Comparison of ENCODE assay signal across 1 cellular context in the genomic region with DNA sequence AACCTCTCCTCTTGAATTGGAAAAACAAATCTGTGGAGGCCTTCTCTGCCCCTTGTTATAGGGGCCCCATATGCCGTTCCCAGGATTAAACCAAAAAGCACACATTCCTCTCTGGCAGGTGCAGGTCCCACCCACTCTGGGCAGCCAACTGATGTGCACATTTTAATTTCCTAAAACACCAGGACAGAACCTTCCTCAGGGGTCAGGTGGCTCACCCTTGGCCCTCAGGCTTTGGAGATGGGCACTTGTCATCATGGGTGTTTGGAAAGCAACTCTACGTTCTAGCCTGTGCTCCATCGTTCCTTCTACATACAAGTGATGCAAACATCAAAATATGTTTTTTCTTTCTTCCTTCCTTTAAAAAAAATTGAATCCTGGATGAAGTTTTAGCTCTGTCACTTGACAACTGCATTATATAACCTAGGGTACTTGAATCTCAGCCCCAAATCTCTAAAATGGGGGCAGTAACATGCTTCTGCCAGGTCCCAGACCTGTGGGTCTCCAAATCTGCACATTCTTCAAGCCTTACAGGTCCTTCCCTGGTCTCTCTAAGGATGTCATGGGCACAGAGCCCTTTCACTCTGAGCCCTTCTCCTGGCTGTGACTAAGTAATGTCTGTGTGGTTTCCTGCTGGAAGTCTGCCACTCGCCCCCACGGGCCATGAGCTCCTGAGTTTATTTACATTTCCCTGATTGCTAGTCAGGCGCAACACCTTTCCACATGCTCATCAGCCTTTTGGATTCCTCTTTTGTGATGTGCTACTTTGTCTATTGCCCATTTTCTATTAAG.
TF ChIP-seq lines count a peak whose summit lies in the region.

No MANE protein-coding gene starts in this region.

TF ChIP-seq in HepG2, 621 proteins besides CTCF, POLR2A, EP300 and RAD21 (continued from another document):
- TF ChIP-seq, protein P1, sequence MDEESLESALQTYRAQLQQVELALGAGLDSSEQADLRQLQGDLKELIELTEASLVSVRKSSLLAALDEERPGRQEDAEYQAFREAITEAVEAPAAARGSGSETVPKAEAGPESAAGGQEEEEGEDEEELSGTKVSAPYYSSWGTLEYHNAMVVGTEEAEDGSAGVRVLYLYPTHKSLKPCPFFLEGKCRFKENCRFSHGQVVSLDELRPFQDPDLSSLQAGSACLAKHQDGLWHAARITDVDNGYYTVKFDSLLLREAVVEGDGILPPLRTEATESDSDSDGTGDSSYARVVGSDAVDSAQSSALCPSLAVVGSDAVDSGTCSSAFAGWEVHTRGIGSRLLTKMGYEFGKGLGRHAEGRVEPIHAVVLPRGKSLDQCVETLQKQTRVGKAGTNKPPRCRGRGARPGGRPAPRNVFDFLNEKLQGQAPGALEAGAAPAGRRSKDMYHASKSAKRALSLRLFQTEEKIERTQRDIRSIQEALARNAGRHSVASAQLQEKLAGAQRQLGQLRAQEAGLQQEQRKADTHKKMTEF (CRISPR knock-in tag; IDR thresholded peaks at IDR 0.05): 0 out of 2 replicates have a peak, but pooled peaks have one; percentile 13
- TF ChIP-seq FOXK1 (CRISPR knock-in tag; IDR thresholded peaks at IDR 0.05; ENCODE audit: borderline replicate concordance, low read depth) (no peak), ZC3H13 (CRISPR knock-in tag; IDR thresholded peaks at IDR 0.05) (peak; percentile 60; the same call in 1 of the 2 replicates), NCOA5 (CRISPR knock-in tag; IDR thresholded peaks at IDR 0.05) (peak; percentile 45; the same call in 1 of the 2 replicates), AGO2 (optimal IDR thresholded peaks at IDR 0.05; ENCODE audit: low read depth, low read length) (peak; percentile 51), POLR2G (IDR thresholded peaks at IDR 0.05; ENCODE audit: low read depth, low read length) (peak; percentile 77), POLR2AphosphoS5 (IDR thresholded peaks at IDR 0.05; ENCODE audit: low read depth, low read length) (peak; percentile 43), RBM22 (optimal IDR thresholded peaks at IDR 0.05; ENCODE audit: low read length) (peak; percentile 98), FOXA1 (IDR thresholded peaks at IDR 0.05) (no peak), FOXA1 (CRISPR knock-in tag; IDR thresholded peaks at IDR 0.05) (0 out of 2 replicates have a peak, but pooled peaks have one; percentile 12), FOSL2 (CRISPR knock-in tag; IDR thresholded peaks at IDR 0.05) (0 out of 2 replicates have a peak, but pooled peaks have one; percentile 5)
- TF ChIP-seq, protein P2, sequence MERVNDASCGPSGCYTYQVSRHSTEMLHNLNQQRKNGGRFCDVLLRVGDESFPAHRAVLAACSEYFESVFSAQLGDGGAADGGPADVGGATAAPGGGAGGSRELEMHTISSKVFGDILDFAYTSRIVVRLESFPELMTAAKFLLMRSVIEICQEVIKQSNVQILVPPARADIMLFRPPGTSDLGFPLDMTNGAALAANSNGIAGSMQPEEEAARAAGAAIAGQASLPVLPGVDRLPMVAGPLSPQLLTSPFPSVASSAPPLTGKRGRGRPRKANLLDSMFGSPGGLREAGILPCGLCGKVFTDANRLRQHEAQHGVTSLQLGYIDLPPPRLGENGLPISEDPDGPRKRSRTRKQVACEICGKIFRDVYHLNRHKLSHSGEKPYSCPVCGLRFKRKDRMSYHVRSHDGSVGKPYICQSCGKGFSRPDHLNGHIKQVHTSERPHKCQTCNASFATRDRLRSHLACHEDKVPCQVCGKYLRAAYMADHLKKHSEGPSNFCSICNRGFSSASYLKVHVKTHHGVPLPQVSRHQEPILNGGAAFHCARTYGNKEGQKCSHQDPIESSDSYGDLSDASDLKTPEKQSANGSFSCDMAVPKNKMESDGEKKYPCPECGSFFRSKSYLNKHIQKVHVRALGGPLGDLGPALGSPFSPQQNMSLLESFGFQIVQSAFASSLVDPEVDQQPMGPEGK (CRISPR knock-in tag; IDR thresholded peaks at IDR 0.05): peak; percentile 30; the same call in 1 of the 2 replicates
- TF ChIP-seq, protein P3, sequence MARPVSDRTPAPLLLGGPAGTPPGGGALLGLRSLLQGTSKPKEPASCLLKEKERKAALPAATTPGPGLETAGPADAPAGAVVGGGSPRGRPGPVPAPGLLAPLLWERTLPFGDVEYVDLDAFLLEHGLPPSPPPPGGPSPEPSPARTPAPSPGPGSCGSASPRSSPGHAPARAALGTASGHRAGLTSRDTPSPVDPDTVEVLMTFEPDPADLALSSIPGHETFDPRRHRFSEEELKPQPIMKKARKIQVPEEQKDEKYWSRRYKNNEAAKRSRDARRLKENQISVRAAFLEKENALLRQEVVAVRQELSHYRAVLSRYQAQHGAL (CRISPR knock-in tag; IDR thresholded peaks at IDR 0.05; ENCODE audit: not compliant biosample characterization): no peak
